9 cellular contexts compared by ENCODE assay signal in the genomic region with DNA sequence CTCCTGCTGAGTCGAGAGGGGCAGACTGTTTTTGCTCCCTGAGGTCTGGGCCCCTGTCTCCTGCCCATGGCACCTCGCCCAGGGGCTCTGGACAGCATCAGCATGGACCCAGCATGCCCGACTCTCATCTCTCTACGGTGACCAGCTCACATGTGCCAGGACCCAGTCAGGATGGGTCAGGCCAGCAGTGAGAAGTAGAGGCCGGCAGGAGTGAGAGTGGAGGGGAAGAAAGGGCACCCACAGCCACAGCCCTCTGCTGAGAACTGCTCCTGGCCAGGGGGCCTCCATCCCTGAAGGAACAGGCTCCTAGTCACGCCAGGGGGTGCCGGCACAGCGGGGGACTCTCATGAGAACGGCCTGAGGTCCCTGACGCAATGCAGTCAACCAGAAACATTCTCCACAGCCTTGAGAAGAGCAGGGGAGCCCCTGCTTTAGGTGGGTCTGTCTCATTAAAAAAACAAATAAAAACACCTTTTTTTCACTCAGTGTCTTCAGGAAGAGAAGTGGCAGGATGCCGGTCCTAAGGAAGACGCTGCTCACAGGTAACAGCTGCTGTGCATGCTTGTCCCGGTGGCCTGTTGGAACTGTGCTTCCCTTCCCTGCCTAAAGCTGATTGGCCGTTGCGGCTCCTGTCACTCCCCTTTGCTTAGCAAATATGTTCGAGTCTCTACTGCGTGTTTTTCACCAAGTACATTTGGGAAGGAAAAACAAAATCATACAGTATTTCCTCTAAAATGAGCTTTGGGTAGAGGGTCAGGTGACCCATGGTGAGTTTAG.
"Had no signal": no experiment of that assay in that cellular context is flagged by ENCODE, and none has a peak within 500 bp of the region (broad histone marks: within the 10 kb centered on the region; RNA-seq: fewer than 3 reads in every experiment).

No MANE protein-coding gene starts in this region.

- H3K4me3 ChIP-seq: cardiac muscle cell, pancreas, tibial nerve had no signal

- H3K9me3 ChIP-seq: pancreas, tibial nerve had no signal

- H3K4me1 ChIP-seq: pancreas had no signal

- H3K27ac ChIP-seq: pancreas, tibial nerve had no signal

- H3K27me3 ChIP-seq: cardiac muscle cell, pancreas, tibial nerve had no signal

- H3K36me3 ChIP-seq: cardiac muscle cell, pancreas had no signal

- ATAC-seq: activated T-cell treated with anti-CD3 and anti-CD28 coated beads, Interleukin-2, amount 50 U/mL, for 4 hours; pancreas had no signal

- DNase-seq: activated gamma-delta T cell treated with Interleukin-2 at 50 U/mL for 16 hours; activated T-cell treated with anti-CD3 and anti-CD28 coated beads, Interleukin-2, amount 50 U/mL, for 4 hours; kidney; mesendoderm; pancreas; stimulated activated CD4-positive, alpha-beta T cell treated with anti-CD3 and anti-CD28 coated beads, Interleukin-4, amount 100 ng/mL, for 4 hours; T-helper 2 cell had no signal
